In genomic region chr12:127621366-127621765, GRCh38 we compare ENCODE assay signal across 18 cellular contexts.
A peak's percentile ranks its signal among the peaks of the same experiment; 100 is the strongest.
DNase-seq lines count a peak whose midpoint lies in the region; ATAC-seq and TF ChIP-seq lines count a peak whose summit lies in the region.
"Had no signal": no experiment of that assay in that cellular context is flagged by ENCODE, and none has a peak within 500 bp of the region (broad histone marks: within the 10 kb centered on the region; RNA-seq: fewer than 3 reads in every experiment).

No MANE protein-coding gene starts in this region.

- CTCF ChIA-PET in WTC11 (lab: Charles Lee): interaction anchor here (1.0 kb wide), 1 partner anchor 45 kb away, joined by 3 read pairs; no protein-coding TSS in a partner anchor

- H3K79me2 ChIP-seq in hepatocyte: no peaks in the 10 kb centered on the region

- no peaks in the 10 kb centered on the region for H3K9me3 ChIP-seq in hepatocyte (ENCODE audit: low read depth)
- no peaks in the 10 kb centered on the region for H3K9me3 ChIP-seq in sigmoid colon
- H3K9me3 ChIP-seq in aorta (ENCODE audit: control insufficient read depth, low read length): no peaks in the 10 kb centered on the region
- H3K9me3 ChIP-seq: HAP-1, Peyer's patch, SJSA1 had no signal

- TF ChIP-seq POLR2A in sigmoid colon (IDR thresholded peaks at IDR 0.05): no peak

- TF ChIP-seq CTCF in WTC11 (IDR thresholded peaks at IDR 0.05) (no peak), hepatocyte (IDR thresholded peaks at IDR 0.05; ENCODE audit: poor library complexity) (no peak), sigmoid colon (IDR thresholded peaks at IDR 0.05) (no peak), HFFc6 (IDR thresholded peaks at IDR 0.05) (no peak)

- no peaks in the 10 kb centered on the region for H3K36me3 Mint-ChIP-seq in WTC11
- no peaks in the 10 kb centered on the region for H3K36me3 Mint-ChIP-seq in HFFc6 (ENCODE audit: low read depth)

- no peak overlapping the region for H3K4me2 ChIP-seq in hepatocyte
- H3K4me2 ChIP-seq: BLaER1 had no signal

- TF ChIP-seq EP300 in sigmoid colon (IDR thresholded peaks at IDR 0.05): no peak

- H3K9me3 Mint-ChIP-seq in WTC11 (peaks cover 11% of the 10 kb centered on the region; the same call in 1 of the 2 replicates), HFFc6 (no peaks in the 10 kb centered on the region)

- H3K4me3 ChIP-seq in hepatocyte (no peak overlapping the region), sigmoid colon (no peak overlapping the region), aorta (ENCODE audit: low read length in 2 of 2) (no peak overlapping the region)
- H3K4me3 ChIP-seq: BLaER1, HAP-1, Peyer's patch, SJSA1 had no signal

- H3K36me3 ChIP-seq in hepatocyte (replicated peaks; ENCODE audit: insufficient read depth, low read depth): no peaks in the 10 kb centered on the region
- no peaks in the 10 kb centered on the region for H3K36me3 ChIP-seq in sigmoid colon
- H3K36me3 ChIP-seq in aorta (ENCODE audit: control insufficient read depth in 1 of 2, insufficient read depth in 2 of 2, low read length in 1 of 2): no peaks in the 10 kb centered on the region
- H3K36me3 ChIP-seq: BLaER1, HAP-1, Peyer's patch, SJSA1 had no signal

- H3K27me3 ChIP-seq in hepatocyte (no peaks in the 10 kb centered on the region), sigmoid colon (no peaks in the 10 kb centered on the region), aorta (ENCODE audit: control insufficient read depth in 1 of 2, insufficient read depth in 2 of 2, low read length in 1 of 2) (no peaks in the 10 kb centered on the region)
- H3K27me3 ChIP-seq: BLaER1, Peyer's patch, SJSA1 had no signal

- no peaks in the 10 kb centered on the region for H4K20me1 ChIP-seq in hepatocyte (ENCODE audit: insufficient read depth, poor library complexity, severe bottlenecking)
- H4K20me1 ChIP-seq: BLaER1 had no signal

- POLR2A ChIA-PET in WTC11 (lab: Charles Lee): no interaction called here

- H3K27ac ChIP-seq in hepatocyte (peak overlapping the region; percentile 52), sigmoid colon (no peak overlapping the region), aorta (ENCODE audit: low read depth in 1 of 2, low read length in 2 of 2) (no peak overlapping the region)
- H3K27ac ChIP-seq: BLaER1, Peyer's patch, SJSA1 had no signal

- H3K4me1 Mint-ChIP-seq in WTC11 (peaks cover 42% of the 10 kb centered on the region), HFFc6 (ENCODE audit: low read depth) (peaks cover 21% of the 10 kb centered on the region)

- H3K4me1 ChIP-seq in hepatocyte (ENCODE audit: insufficient read depth): peaks cover 5% of the 10 kb centered on the region
- no peaks in the 10 kb centered on the region for H3K4me1 ChIP-seq in sigmoid colon
- H3K4me1 ChIP-seq in aorta (ENCODE audit: control insufficient read depth in 1 of 2, insufficient read depth in 2 of 2, low read length in 2 of 2): peaks cover 2 to 3% of the 10 kb centered on the region in 2 donors
- H3K4me1 ChIP-seq: BLaER1, HAP-1, Peyer's patch, SJSA1 had no signal

- intact Hi-C loops in sigmoid colon (cut with DNase I) (no loop called here), aorta (cut with DNase I) (loop anchor here in 1 of 2 donors (2.0 kb wide), 1 partner anchor 33 kb away; no protein-coding TSS in a partner anchor)

- DNase-seq in WTC11 (ENCODE audit: low spot score): peak; percentile 13
- peak; percentile 12 for DNase-seq in hepatocyte (ENCODE audit: low spot score)
- DNase-seq in sigmoid colon: peak; percentile 58
- DNase-seq in aorta: peak in 1 of 2 donors; percentile 54
- no peak for DNase-seq in NCI-H1436 (lab: John Stamatoyannopoulos, UW)
- no peak for DNase-seq in HFFc6
- DNase-seq: CD4-positive, alpha-beta T cell; KBM-7; MM.1S; NCI-H1048; NCI-H1417 treated with DMSO at 0.1 percent for 48 hours; NCI-H187 treated with DMSO at 0.1 percent for 48 hours; NCI-H2107; Peyer's patch had no signal

- no peak overlapping the region for H2AFZ ChIP-seq in hepatocyte

- H3K9me2 ChIP-seq in hepatocyte (replicated peaks; ENCODE audit: insufficient read depth): no peaks in the 10 kb centered on the region

- ATAC-seq in WTC11: peak; percentile 56
- peak; percentile 64 for ATAC-seq in aorta (ENCODE audit: low FRiP score)
- ATAC-seq in GM18517 (IDR thresholded peaks at IDR 0.05; ENCODE audit: unreplicated experiment): no peak

- H3K4me3 Mint-ChIP-seq in WTC11: no peak overlapping the region
- no peak overlapping the region for H3K4me3 Mint-ChIP-seq in HFFc6
- H3K4me3 Mint-ChIP-seq: CD4-positive, alpha-beta T cell had no signal

- H3K27me3 Mint-ChIP-seq in WTC11 (ENCODE audit: low read depth) (no peaks in the 10 kb centered on the region), HFFc6 (ENCODE audit: insufficient read depth) (peaks cover 1% of the 10 kb centered on the region; the same call in 1 of the 2 replicates)
- H3K27me3 Mint-ChIP-seq: CD4-positive, alpha-beta T cell had no signal

- H3K27ac Mint-ChIP-seq in WTC11: no peak overlapping the region
- H3K27ac Mint-ChIP-seq in HFFc6: no peak overlapping the region
- H3K27ac Mint-ChIP-seq: CD4-positive, alpha-beta T cell had no signal

- WGBS in hepatocyte (ENCODE audit: low lambda C conversion rate, missing lambda C conversion rate): 54% methylated on average over 9 of the region's 9 CpGs
- WGBS in sigmoid colon, 2 donors: 62 to 71% methylated on average over 9 of the region's 9 CpGs
- 20 to 23% methylated on average over 9 of the region's 9 CpGs for WGBS in aorta, 2 donors

TF ChIP-seq in WTC11, 78 proteins besides CTCF, POLR2A, EP300 and RAD21:
- TF ChIP-seq ZNF121 (CRISPR knock-in tag; IDR thresholded peaks at IDR 0.05) (no peak), CREB1 (CRISPR knock-in tag; IDR thresholded peaks at IDR 0.05) (no peak), NR2C2 (CRISPR knock-in tag; IDR thresholded peaks at IDR 0.05) (no peak), ATF6 (CRISPR knock-in tag; IDR thresholded peaks at IDR 0.05) (no peak), HMGXB4 (CRISPR knock-in tag; IDR thresholded peaks at IDR 0.05) (no peak), FOXP1 (CRISPR knock-in tag; IDR thresholded peaks at IDR 0.05; ENCODE audit: borderline replicate concordance) (no peak), PRRX2 (CRISPR knock-in tag; IDR thresholded peaks at IDR 0.05) (no peak), ZNF416 (CRISPR knock-in tag; IDR thresholded peaks at IDR 0.05) (no peak), AR (CRISPR knock-in tag; IDR thresholded peaks at IDR 0.05) (no peak)

Comparison
In these comparisons a context has a peak if more than half of its experiments do, and no peak if none do; other contexts are left out.
1. DNase-seq: peak in WTC11 (single experiment), hepatocyte (single experiment) and sigmoid colon (single experiment); none in NCI-H1436 (single experiment) and HFFc6 (single experiment).